ENCODE assay signal across 25 cellular contexts in the genomic region with DNA sequence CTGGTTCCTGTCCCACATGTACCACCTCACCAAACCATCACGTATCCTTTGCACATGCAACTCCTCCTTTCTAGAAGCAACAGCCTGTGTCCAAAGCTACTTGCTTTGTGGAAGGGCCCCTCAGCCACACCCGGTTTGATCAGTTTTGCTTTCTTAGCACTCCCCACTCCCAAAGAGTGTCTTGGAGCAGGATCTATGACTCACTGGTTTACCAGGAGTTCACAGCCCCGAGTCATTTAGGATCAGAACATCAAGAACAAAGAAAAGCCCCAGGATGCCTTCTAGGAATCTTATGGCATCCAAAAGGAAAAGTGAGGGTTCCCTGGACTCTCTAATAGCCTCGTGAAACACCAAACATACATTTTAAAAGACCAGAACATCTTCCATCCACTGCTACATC. TPM values are rescaled to one million over a fixed set of nuclear protein-coding genes. Genes with fewer than 3 reads are reported as not detected.
DNase-seq lines count a peak whose midpoint lies in the region; ATAC-seq, FAIRE-seq and TF ChIP-seq lines count a peak whose summit lies in the region.
"Had no signal": no experiment of that assay in that cellular context is flagged by ENCODE, and none has a peak within 500 bp of the region (broad histone marks: within the 10 kb centered on the region; RNA-seq: fewer than 3 reads in every experiment).

No MANE protein-coding gene starts in this region.

- no peak overlapping the region for H3K4ac ChIP-seq in H1 (replicated peaks; ENCODE audit: insufficient read length, low read depth, low read length)

- no peak overlapping the region for H3K4me2 ChIP-seq in H1 (ENCODE audit: insufficient read depth in 1 of 2, low read depth in 2 of 2, low read length in 2 of 2)

- no peak overlapping the region for H3K56ac ChIP-seq in H1 (replicated peaks; ENCODE audit: insufficient read length, low read depth, low read length)

- H2BK20ac ChIP-seq in H1 (ENCODE audit: low read length) = 0 out of 2 replicates have a peak overlapping the region, but pooled peaks have one; percentile 0

- H3K79me2 ChIP-seq in H1 (ENCODE audit: control insufficient read depth in 1 of 2, insufficient read depth in 2 of 2, low read length in 2 of 2) = no peaks in the 10 kb centered on the region

- no peak for TF ChIP-seq EP300 in H1 (IDR thresholded peaks at IDR 0.05; ENCODE audit: borderline replicate concordance in 1 of 2, low read depth in 2 of 2, low read length in 2 of 2)

- no peaks in the 10 kb centered on the region for H3K27me3 ChIP-seq in MG63
- H3K27me3 ChIP-seq in H1 (replicated peaks in 1 of 4; ENCODE audit: control insufficient read depth in 3 of 4, extremely low read depth in 1 of 4, insufficient read depth in 3 of 4, low read length in 3 of 4) = no peaks in the 10 kb centered on the region
- peaks cover 7% of the 10 kb centered on the region for H3K27me3 ChIP-seq in upper lobe of right lung
- H3K27me3 ChIP-seq: thyroid gland had no signal

- no peak overlapping the region for H3K4me3 Mint-ChIP-seq in activated naive CD8-positive, alpha-beta T cell treated with anti-CD3 and anti-CD28 coated beads for 36 hours
- H3K4me3 Mint-ChIP-seq: activated T-cell treated with anti-CD3 and anti-CD28 coated beads, Interleukin-2, amount 50 U/mL, for 72 hours; B cell; stimulated activated naive CD8-positive, alpha-beta T cell treated with anti-CD3 and anti-CD28 coated beads, Interleukin-15, Interleukin-2, amounts not matched to agents 100 ng/mL and 50 ng/mL, for 24 hours had no signal

- TF ChIP-seq CTCF in H1 (IDR thresholded peaks at IDR 0.05; ENCODE audit: control extremely low read depth in 1 of 3, insufficient read depth in 1 of 3, low read depth in 1 of 3, low read length in 3 of 3) (no peak), upper lobe of right lung (IDR thresholded peaks at IDR 0.05) (no peak)

- H3K4me3 ChIP-seq in MG63 (no peak overlapping the region), H1 (ENCODE audit: extremely low read depth in 1 of 4, insufficient read depth in 2 of 4, low read depth in 3 of 4, low read length in 4 of 4) (no peak overlapping the region), upper lobe of right lung (no peak overlapping the region)
- H3K4me3 ChIP-seq: left lung, psoas muscle, skin epidermis, thyroid gland had no signal

- H4K8ac ChIP-seq in H1 (ENCODE audit: extremely low read depth, insufficient read depth, low read length) = no peak overlapping the region

- H2AFZ ChIP-seq in H1 (ENCODE audit: low read length) = peak overlapping the region; percentile 73; the same call in 1 of the 2 replicates

- 68% methylated on average over 4 of the region's 4 CpGs; no CpG with 5 or more reads in 1 of the 2 experiments for WGBS in H1 (ENCODE audit: extremely low coverage in 1 of 2, insufficient coverage in 1 of 2, insufficient read length in 1 of 2, insufficient replicate concordance in 2 of 2, low coverage in 1 of 2, low lambda C conversion rate in 2 of 2, missing lambda C conversion rate in 1 of 2), 2 experiments

- DNase-seq in COLO829 (ENCODE audit: low spot score) (peak; percentile 22), MG63 (peak; percentile 40), H1 (ENCODE audit: low read depth in 1 of 2, low spot score in 2 of 2) (peak in 1 of 2 experiments; percentile 39), kidney tubule cell (ENCODE audit: low spot score) (peak; percentile 16), amygdala (lab: John Stamatoyannopoulos, UW) (no peak), urothelium cell line (ENCODE audit: low spot score) (no peak), upper lobe of right lung (no peak)
- no peak for DNase-seq in activated naive CD8-positive, alpha-beta T cell treated with anti-CD3 and anti-CD28 coated beads for 36 hours
- DNase-seq: activated CD4-positive, alpha-beta T cell treated with anti-CD3 and anti-CD28 coated beads, Interleukin-2, amount 50 U/mL, for 1 hour; activated naive CD4-positive, alpha-beta T cell; activated T-cell treated with anti-CD3 and anti-CD28 coated beads, Interleukin-2, amount 50 U/mL, for 72 hours; GF-D8; left lung; naive B cell; NCI-H1694 treated with DMSO at 0.1 percent for 48 hours; NCI-H2171; NCI-H510A; psoas muscle; SHP77 treated with DMSO at 0.1 percent for 48 hours; thyroid gland had no signal

- H3K36me3 Mint-ChIP-seq in activated naive CD8-positive, alpha-beta T cell treated with anti-CD3 and anti-CD28 coated beads for 36 hours = peaks cover 2% of the 10 kb centered on the region

- H3K36me3 ChIP-seq in MG63 (no peaks in the 10 kb centered on the region), H1 (ENCODE audit: control insufficient read depth in 2 of 4, insufficient read depth in 4 of 4, low read length in 3 of 4) (no peaks in the 10 kb centered on the region), upper lobe of right lung (no peaks in the 10 kb centered on the region)
- H3K36me3 ChIP-seq: left lung, thyroid gland had no signal

- no peak overlapping the region for H2BK12ac ChIP-seq in H1 (ENCODE audit: low read depth, low read length)

- H4K20me1 ChIP-seq in H1 (replicated peaks in 1 of 2; ENCODE audit: control insufficient read depth in 1 of 2, insufficient read depth in 2 of 2, low read length in 2 of 2) = no peaks in the 10 kb centered on the region

- peaks cover 16% of the 10 kb centered on the region for H3K4me1 Mint-ChIP-seq in activated naive CD8-positive, alpha-beta T cell treated with anti-CD3 and anti-CD28 coated beads for 36 hours

- H3K27ac ChIP-seq in H1 (ENCODE audit: low read depth, low read length) (no peak overlapping the region), upper lobe of right lung (no peak overlapping the region)
- H3K27ac ChIP-seq: epithelial cell of prostate, left lung, psoas muscle, skin epidermis, thyroid gland had no signal

- TF ChIP-seq RAD21 in H1 (IDR thresholded peaks at IDR 0.05 in 1 of 2, conservative IDR thresholded peaks at IDR 0.05 in 1 of 2; ENCODE audit: low read depth in 2 of 2, low read length in 2 of 2) = no peak

- H4K5ac ChIP-seq in H1 (ENCODE audit: insufficient read length, low read depth, low read length) = no peak overlapping the region

- CTCF ChIA-PET in H1 (lab: Charles Lee; ENCODE audit: partially characterized antibody) = interaction anchor here (0.5 to 6.2 kb wide), 5 partner anchors 16 to 84 kb away, joined by 3 to 35 read pairs (median 4); no protein-coding TSS in a partner anchor

- H3K27ac Mint-ChIP-seq in activated naive CD8-positive, alpha-beta T cell treated with anti-CD3 and anti-CD28 coated beads for 36 hours = no peak overlapping the region
- H3K27ac Mint-ChIP-seq: activated T-cell treated with anti-CD3 and anti-CD28 coated beads, Interleukin-2, amount 50 U/mL, for 72 hours; B cell; stimulated activated naive CD8-positive, alpha-beta T cell treated with anti-CD3 and anti-CD28 coated beads, Interleukin-15, Interleukin-2, amounts not matched to agents 100 ng/mL and 50 ng/mL, for 24 hours had no signal

- ATAC-seq in upper lobe of right lung = no peak
- ATAC-seq: activated T-cell treated with anti-CD3 and anti-CD28 coated beads, Interleukin-2, amount 50 U/mL, for 72 hours; left lung; psoas muscle had no signal

- intact Hi-C loops in upper lobe of right lung (cut with DNase I) = no loop called here

- no peak overlapping the region for H3K23ac ChIP-seq in H1 (ENCODE audit: insufficient read length)

- H4K91ac ChIP-seq in H1 (replicated peaks; ENCODE audit: insufficient read length, low read length) = peak overlapping the region; percentile 49

- no peak overlapping the region for H3K9ac ChIP-seq in H1 (replicated peaks in 1 of 4; ENCODE audit: extremely low read depth in 1 of 4, low read depth in 3 of 4, low read length in 3 of 4)

- TF ChIP-seq POLR2A in H1 (IDR thresholded peaks at IDR 0.05; ENCODE audit: control extremely low read depth in 1 of 2, low read depth in 2 of 2, low read length in 2 of 2) = no peak

- no peak overlapping the region for H3K14ac ChIP-seq in H1 (ENCODE audit: insufficient read length)

- no peak for FAIRE-seq in H1 (lab: Jason Lieb, UNC)
- FAIRE-seq in urothelium cell line (lab: Jason Lieb, UNC) = no peak
- FAIRE-seq: GM19239 had no signal

- H3K4me1 ChIP-seq in H1 (replicated peaks in 1 of 4; ENCODE audit: control insufficient read depth in 3 of 4, insufficient read depth in 4 of 4, low read length in 3 of 4) (peaks cover 0 to 14% (median 8%) of the 10 kb centered on the region in 4 experiments; a peak in 5 of 7 replicates), upper lobe of right lung (peaks cover 8% of the 10 kb centered on the region)
- H3K4me1 ChIP-seq: psoas muscle, thyroid gland had no signal

- H2BK120ac ChIP-seq in H1 (replicated peaks; ENCODE audit: low read depth, low read length) = no peak overlapping the region

- H3K9me3 Mint-ChIP-seq in activated naive CD8-positive, alpha-beta T cell treated with anti-CD3 and anti-CD28 coated beads for 36 hours = no peaks in the 10 kb centered on the region
- H3K9me3 Mint-ChIP-seq: activated T-cell treated with anti-CD3 and anti-CD28 coated beads, Interleukin-2, amount 50 U/mL, for 72 hours; naive B cell; stimulated activated naive CD8-positive, alpha-beta T cell treated with anti-CD3 and anti-CD28 coated beads, Interleukin-15, Interleukin-2, amounts not matched to agents 100 ng/mL and 50 ng/mL, for 24 hours had no signal

- no peak overlapping the region for H2AK5ac ChIP-seq in H1 (ENCODE audit: low read depth, low read length)

- POLR2A ChIA-PET in H1 (lab: Charles Lee; ENCODE audit: partially characterized antibody) = interaction anchor here (1.6 kb wide), 1 partner anchor 13 kb away, joined by 3 read pairs; no protein-coding TSS in a partner anchor

- H3K27me3 Mint-ChIP-seq in activated naive CD8-positive, alpha-beta T cell treated with anti-CD3 and anti-CD28 coated beads for 36 hours = no peaks in the 10 kb centered on the region
- H3K27me3 Mint-ChIP-seq: stimulated activated naive CD8-positive, alpha-beta T cell treated with anti-CD3 and anti-CD28 coated beads, Interleukin-15, Interleukin-2, amounts not matched to agents 100 ng/mL and 50 ng/mL, for 24 hours had no signal

- no peak overlapping the region for H2BK15ac ChIP-seq in H1 (ENCODE audit: low read length)

- no peak overlapping the region for H3K18ac ChIP-seq in H1 (ENCODE audit: extremely low read depth, low read length)

- H3K23me2 ChIP-seq in H1 (ENCODE audit: low read depth, low read length) = peaks cover 2% of the 10 kb centered on the region; the same call in 1 of the 2 replicates

- H2BK5ac ChIP-seq in H1 (ENCODE audit: low read depth, low read length) = no peak overlapping the region

- no peaks in the 10 kb centered on the region for H3K79me1 ChIP-seq in H1 (ENCODE audit: low read depth, low read length)

- H3K9me3 ChIP-seq in MG63 (no peaks in the 10 kb centered on the region), H1 (ENCODE audit: insufficient read depth in 2 of 2, low read depth in 1 of 2, low read length in 1 of 2) (peaks cover 7% of the 10 kb centered on the region in 2 experiments), upper lobe of right lung (no peaks in the 10 kb centered on the region)
- H3K9me3 ChIP-seq: left lung, psoas muscle, thyroid gland had no signal

RNA-seq across cellular contexts. Expression of a gene that starts 50.7 kb away (rescaled TPM):
- 2.5 and 24.6 TPM in 2 replicates for total RNA-seq in MG63 (2014; rRNA removed; shearing (Covaris generic); ENCODE audit: low replicate concordance)
- total RNA-seq in H1 (2021; fragmentation: NEBNext Ultra II Directional; extraction: Animal tissue kit (Norgen Biotek cat#: 25700)) = 106 and 109 TPM in 2 replicates
- 32.9 and 59.5 TPM in 2 replicates for polyA plus RNA-seq in H1 (2011; rRNA removed)
- 36.8 TPM for polyA plus RNA-seq in H1 (2011; cell fraction: cytosol; rRNA removed)
- polyA plus RNA-seq in H1 (2011; cell fraction: nucleus; rRNA removed) = 169 TPM
- 28.6 to 37.3 TPM (median 31.8 TPM) in 4 replicates for polyA plus RNA-seq in H1 (2012, experiment 1 of 2)
- polyA plus RNA-seq in H1 (2012, experiment 2 of 2) = 4.8 TPM
- polyA plus RNA-seq in H1 (2013, experiment 1 of 2) = 66.7 TPM
- polyA plus RNA-seq in H1 (2013, experiment 2 of 2) = 60.3 TPM
- polyA minus RNA-seq in H1 (2011; rRNA and poly(A)+ RNA removed) = 125 and 145 TPM in 2 replicates
- 186 TPM for polyA minus RNA-seq in H1 (2011; cell fraction: cytosol; rRNA and poly(A)+ RNA removed)
- 203 TPM for polyA minus RNA-seq in H1 (2011; cell fraction: nucleus; rRNA and poly(A)+ RNA removed)
- 10 to 100 TPM; 17.7 to 18.9 TPM for total RNA-seq in activated naive CD8-positive, alpha-beta T cell treated with anti-CD3 and anti-CD28 coated beads for 36 hours
- total RNA-seq in upper lobe of right lung = 40.0 TPM

Comparison
In these comparisons a context has a peak if more than half of its experiments do, and no peak if none do; other contexts are left out.
1. DNase-seq: peak in COLO829 (single experiment), MG63 (single experiment) and kidney tubule cell (single experiment); none in activated naive CD8-positive, alpha-beta T cell treated with anti-CD3 and anti-CD28 coated beads for 36 hours (single experiment), amygdala (0 of 56), urothelium cell line (single experiment) and upper lobe of right lung (single experiment).